ENCODE assay signal across 1 cellular context in genomic region chr16:3838600-3839401, GRCh38.
A peak's percentile ranks its signal among the peaks of the same experiment; 100 is the strongest.
TF ChIP-seq lines count a peak whose summit lies in the region.

No MANE protein-coding gene starts in this region.

TF ChIP-seq in HEK293, 187 proteins besides CTCF, POLR2A, EP300 and RAD21 (continued from another document):
- TF ChIP-seq ZBTB10 (tag by site-specific recombination; IDR thresholded peaks at IDR 0.05) (no peak), KLF1 (tag by site-specific recombination; IDR thresholded peaks at IDR 0.05) (no peak), ZNF664 (tag by site-specific recombination; IDR thresholded peaks at IDR 0.05) (peak; percentile 95), ZFHX2 (tag by site-specific recombination; conservative IDR thresholded peaks at IDR 0.05) (peak; percentile 43; the same call in 1 of the 2 replicates), ZNF138 (tag by site-specific recombination; IDR thresholded peaks at IDR 0.05; ENCODE audit: borderline replicate concordance) (no peak)
